1 cellular context compared by ENCODE assay signal in the genomic region with DNA sequence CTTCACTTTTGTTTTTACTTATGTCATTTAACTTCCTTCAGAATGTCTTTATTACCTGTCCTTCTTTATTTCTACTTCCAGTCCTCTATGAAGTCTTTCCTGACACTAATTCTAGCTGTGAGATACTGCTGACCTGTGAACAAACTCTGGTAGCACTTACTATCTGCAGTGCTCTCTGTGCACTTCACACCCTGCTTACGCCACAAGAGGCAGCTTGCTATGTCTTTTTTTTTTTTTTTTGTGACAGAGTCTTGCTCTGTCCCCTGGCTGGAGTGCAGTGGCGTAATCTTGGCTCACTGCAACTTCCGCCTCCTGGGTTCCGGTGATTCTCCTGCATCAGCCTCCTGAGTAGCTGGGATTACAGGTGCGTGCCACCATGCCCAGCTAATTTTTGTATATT.
TF ChIP-seq lines count a peak whose summit lies in the region.

No MANE protein-coding gene starts in this region.

TF ChIP-seq in HepG2, 621 proteins besides CTCF, POLR2A, EP300 and RAD21 (continued from another document and continues in another):
- TF ChIP-seq, protein P1, sequence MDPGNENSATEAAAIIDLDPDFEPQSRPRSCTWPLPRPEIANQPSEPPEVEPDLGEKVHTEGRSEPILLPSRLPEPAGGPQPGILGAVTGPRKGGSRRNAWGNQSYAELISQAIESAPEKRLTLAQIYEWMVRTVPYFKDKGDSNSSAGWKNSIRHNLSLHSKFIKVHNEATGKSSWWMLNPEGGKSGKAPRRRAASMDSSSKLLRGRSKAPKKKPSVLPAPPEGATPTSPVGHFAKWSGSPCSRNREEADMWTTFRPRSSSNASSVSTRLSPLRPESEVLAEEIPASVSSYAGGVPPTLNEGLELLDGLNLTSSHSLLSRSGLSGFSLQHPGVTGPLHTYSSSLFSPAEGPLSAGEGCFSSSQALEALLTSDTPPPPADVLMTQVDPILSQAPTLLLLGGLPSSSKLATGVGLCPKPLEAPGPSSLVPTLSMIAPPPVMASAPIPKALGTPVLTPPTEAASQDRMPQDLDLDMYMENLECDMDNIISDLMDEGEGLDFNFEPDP (CRISPR knock-in tag; conservative IDR thresholded peaks at IDR 0.05), result no peak
- no peak for TF ChIP-seq ZMYM2 (CRISPR knock-in tag; IDR thresholded peaks at IDR 0.05)
- TF ChIP-seq, protein P2, sequence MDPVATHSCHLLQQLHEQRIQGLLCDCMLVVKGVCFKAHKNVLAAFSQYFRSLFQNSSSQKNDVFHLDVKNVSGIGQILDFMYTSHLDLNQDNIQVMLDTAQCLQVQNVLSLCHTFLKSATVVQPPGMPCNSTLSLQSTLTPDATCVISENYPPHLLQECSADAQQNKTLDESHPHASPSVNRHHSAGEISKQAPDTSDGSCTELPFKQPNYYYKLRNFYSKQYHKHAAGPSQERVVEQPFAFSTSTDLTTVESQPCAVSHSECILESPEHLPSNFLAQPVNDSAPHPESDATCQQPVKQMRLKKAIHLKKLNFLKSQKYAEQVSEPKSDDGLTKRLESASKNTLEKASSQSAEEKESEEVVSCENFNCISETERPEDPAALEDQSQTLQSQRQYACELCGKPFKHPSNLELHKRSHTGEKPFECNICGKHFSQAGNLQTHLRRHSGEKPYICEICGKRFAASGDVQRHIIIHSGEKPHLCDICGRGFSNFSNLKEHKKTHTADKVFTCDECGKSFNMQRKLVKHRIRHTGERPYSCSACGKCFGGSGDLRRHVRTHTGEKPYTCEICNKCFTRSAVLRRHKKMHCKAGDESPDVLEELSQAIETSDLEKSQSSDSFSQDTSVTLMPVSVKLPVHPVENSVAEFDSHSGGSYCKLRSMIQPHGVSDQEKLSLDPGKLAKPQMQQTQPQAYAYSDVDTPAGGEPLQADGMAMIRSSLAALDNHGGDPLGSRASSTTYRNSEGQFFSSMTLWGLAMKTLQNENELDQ (CRISPR knock-in tag; IDR thresholded peaks at IDR 0.05; ENCODE audit: borderline replicate concordance), result no peak
- TF ChIP-seq, protein P3, sequence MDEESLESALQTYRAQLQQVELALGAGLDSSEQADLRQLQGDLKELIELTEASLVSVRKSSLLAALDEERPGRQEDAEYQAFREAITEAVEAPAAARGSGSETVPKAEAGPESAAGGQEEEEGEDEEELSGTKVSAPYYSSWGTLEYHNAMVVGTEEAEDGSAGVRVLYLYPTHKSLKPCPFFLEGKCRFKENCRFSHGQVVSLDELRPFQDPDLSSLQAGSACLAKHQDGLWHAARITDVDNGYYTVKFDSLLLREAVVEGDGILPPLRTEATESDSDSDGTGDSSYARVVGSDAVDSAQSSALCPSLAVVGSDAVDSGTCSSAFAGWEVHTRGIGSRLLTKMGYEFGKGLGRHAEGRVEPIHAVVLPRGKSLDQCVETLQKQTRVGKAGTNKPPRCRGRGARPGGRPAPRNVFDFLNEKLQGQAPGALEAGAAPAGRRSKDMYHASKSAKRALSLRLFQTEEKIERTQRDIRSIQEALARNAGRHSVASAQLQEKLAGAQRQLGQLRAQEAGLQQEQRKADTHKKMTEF (CRISPR knock-in tag; IDR thresholded peaks at IDR 0.05), result no peak
- TF ChIP-seq, protein P4, sequence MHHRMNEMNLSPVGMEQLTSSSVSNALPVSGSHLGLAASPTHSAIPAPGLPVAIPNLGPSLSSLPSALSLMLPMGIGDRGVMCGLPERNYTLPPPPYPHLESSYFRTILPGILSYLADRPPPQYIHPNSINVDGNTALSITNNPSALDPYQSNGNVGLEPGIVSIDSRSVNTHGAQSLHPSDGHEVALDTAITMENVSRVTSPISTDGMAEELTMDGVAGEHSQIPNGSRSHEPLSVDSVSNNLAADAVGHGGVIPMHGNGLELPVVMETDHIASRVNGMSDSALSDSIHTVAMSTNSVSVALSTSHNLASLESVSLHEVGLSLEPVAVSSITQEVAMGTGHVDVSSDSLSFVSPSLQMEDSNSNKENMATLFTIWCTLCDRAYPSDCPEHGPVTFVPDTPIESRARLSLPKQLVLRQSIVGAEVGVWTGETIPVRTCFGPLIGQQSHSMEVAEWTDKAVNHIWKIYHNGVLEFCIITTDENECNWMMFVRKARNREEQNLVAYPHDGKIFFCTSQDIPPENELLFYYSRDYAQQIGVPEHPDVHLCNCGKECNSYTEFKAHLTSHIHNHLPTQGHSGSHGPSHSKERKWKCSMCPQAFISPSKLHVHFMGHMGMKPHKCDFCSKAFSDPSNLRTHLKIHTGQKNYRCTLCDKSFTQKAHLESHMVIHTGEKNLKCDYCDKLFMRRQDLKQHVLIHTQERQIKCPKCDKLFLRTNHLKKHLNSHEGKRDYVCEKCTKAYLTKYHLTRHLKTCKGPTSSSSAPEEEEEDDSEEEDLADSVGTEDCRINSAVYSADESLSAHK (CRISPR knock-in tag; IDR thresholded peaks at IDR 0.05; ENCODE audit: borderline replicate concordance), result no peak
- TF ChIP-seq, protein P5, sequence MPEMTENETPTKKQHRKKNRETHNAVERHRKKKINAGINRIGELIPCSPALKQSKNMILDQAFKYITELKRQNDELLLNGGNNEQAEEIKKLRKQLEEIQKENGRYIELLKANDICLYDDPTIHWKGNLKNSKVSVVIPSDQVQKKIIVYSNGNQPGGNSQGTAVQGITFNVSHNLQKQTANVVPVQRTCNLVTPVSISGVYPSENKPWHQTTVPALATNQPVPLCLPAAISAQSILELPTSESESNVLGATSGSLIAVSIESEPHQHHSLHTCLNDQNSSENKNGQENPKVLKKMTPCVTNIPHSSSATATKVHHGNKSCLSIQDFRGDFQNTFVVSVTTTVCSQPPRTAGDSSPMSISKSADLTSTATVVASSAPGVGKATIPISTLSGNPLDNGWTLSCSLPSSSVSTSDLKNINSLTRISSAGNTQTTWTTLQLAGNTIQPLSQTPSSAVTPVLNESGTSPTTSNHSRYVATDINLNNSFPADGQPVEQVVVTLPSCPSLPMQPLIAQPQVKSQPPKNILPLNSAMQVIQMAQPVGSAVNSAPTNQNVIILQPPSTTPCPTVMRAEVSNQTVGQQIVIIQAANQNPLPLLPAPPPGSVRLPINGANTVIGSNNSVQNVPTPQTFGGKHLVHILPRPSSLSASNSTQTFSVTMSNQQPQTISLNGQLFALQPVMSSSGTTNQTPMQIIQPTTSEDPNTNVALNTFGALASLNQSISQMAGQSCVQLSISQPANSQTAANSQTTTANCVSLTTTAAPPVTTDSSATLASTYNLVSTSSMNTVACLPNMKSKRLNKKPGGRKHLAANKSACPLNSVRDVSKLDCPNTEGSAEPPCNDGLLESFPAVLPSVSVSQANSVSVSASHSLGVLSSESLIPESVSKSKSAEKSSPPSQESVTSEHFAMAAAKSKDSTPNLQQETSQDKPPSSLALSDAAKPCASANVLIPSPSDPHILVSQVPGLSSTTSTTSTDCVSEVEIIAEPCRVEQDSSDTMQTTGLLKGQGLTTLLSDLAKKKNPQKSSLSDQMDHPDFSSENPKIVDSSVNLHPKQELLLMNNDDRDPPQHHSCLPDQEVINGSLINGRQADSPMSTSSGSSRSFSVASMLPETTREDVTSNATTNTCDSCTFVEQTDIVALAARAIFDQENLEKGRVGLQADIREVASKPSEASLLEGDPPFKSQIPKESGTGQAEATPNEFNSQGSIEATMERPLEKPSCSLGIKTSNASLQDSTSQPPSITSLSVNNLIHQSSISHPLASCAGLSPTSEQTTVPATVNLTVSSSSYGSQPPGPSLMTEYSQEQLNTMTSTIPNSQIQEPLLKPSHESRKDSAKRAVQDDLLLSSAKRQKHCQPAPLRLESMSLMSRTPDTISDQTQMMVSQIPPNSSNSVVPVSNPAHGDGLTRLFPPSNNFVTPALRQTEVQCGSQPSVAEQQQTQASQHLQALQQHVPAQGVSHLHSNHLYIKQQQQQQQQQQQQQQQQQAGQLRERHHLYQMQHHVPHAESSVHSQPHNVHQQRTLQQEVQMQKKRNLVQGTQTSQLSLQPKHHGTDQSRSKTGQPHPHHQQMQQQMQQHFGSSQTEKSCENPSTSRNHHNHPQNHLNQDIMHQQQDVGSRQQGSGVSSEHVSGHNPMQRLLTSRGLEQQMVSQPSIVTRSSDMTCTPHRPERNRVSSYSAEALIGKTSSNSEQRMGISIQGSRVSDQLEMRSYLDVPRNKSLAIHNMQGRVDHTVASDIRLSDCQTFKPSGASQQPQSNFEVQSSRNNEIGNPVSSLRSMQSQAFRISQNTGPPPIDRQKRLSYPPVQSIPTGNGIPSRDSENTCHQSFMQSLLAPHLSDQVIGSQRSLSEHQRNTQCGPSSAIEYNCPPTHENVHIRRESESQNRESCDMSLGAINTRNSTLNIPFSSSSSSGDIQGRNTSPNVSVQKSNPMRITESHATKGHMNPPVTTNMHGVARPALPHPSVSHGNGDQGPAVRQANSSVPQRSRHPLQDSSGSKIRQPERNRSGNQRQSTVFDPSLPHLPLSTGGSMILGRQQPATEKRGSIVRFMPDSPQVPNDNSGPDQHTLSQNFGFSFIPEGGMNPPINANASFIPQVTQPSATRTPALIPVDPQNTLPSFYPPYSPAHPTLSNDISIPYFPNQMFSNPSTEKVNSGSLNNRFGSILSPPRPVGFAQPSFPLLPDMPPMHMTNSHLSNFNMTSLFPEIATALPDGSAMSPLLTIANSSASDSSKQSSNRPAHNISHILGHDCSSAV (CRISPR knock-in tag; IDR thresholded peaks at IDR 0.05; ENCODE audit: borderline replicate concordance), result no peak
- TF ChIP-seq, protein P6, sequence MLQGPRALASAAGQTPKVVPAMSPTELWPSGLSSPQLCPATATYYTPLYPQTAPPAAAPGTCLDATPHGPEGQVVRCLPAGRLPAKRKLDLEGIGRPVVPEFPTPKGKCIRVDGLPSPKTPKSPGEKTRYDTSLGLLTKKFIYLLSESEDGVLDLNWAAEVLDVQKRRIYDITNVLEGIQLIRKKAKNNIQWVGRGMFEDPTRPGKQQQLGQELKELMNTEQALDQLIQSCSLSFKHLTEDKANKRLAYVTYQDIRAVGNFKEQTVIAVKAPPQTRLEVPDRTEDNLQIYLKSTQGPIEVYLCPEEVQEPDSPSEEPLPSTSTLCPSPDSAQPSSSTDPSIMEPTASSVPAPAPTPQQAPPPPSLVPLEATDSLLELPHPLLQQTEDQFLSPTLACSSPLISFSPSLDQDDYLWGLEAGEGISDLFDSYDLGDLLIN (CRISPR knock-in tag; IDR thresholded peaks at IDR 0.05; ENCODE audit: borderline replicate concordance), result no peak
- peak; percentile 32; the same call in 1 of the 2 replicates for TF ChIP-seq KDM1A (CRISPR knock-in tag; IDR thresholded peaks at IDR 0.05)
- TF ChIP-seq, protein P7, sequence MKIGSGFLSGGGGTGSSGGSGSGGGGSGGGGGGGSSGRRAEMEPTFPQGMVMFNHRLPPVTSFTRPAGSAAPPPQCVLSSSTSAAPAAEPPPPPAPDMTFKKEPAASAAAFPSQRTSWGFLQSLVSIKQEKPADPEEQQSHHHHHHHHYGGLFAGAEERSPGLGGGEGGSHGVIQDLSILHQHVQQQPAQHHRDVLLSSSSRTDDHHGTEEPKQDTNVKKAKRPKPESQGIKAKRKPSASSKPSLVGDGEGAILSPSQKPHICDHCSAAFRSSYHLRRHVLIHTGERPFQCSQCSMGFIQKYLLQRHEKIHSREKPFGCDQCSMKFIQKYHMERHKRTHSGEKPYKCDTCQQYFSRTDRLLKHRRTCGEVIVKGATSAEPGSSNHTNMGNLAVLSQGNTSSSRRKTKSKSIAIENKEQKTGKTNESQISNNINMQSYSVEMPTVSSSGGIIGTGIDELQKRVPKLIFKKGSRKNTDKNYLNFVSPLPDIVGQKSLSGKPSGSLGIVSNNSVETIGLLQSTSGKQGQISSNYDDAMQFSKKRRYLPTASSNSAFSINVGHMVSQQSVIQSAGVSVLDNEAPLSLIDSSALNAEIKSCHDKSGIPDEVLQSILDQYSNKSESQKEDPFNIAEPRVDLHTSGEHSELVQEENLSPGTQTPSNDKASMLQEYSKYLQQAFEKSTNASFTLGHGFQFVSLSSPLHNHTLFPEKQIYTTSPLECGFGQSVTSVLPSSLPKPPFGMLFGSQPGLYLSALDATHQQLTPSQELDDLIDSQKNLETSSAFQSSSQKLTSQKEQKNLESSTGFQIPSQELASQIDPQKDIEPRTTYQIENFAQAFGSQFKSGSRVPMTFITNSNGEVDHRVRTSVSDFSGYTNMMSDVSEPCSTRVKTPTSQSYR (CRISPR knock-in tag; IDR thresholded peaks at IDR 0.05; ENCODE audit: borderline replicate concordance), result no peak
- TF ChIP-seq KMT2A (CRISPR knock-in tag; IDR thresholded peaks at IDR 0.05), result 0 out of 2 replicates have a peak, but pooled peaks have one; percentile 31
- TF ChIP-seq CC2D1A (CRISPR knock-in tag; IDR thresholded peaks at IDR 0.05), result no peak
- peak; percentile 92 for TF ChIP-seq ZNF460 (CRISPR knock-in tag; IDR thresholded peaks at IDR 0.05; ENCODE audit: borderline replicate concordance)
- 0 out of 2 replicates have a peak, but pooled peaks have one; percentile 19 for TF ChIP-seq SOX13 (IDR thresholded peaks at IDR 0.05)
- peak in 1 of 2 experiments; percentile 45; a peak in 1 of 4 replicates for TF ChIP-seq SOX13 (CRISPR knock-in tag; conservative IDR thresholded peaks at IDR 0.05 in 1 of 2, IDR thresholded peaks at IDR 0.05 in 1 of 2)
- no peak for TF ChIP-seq ZFP1 (CRISPR knock-in tag; IDR thresholded peaks at IDR 0.05)
- TF ChIP-seq IRX3 (CRISPR knock-in tag; IDR thresholded peaks at IDR 0.05; ENCODE audit: borderline replicate concordance, low read depth), result no peak
- TF ChIP-seq, protein P8, sequence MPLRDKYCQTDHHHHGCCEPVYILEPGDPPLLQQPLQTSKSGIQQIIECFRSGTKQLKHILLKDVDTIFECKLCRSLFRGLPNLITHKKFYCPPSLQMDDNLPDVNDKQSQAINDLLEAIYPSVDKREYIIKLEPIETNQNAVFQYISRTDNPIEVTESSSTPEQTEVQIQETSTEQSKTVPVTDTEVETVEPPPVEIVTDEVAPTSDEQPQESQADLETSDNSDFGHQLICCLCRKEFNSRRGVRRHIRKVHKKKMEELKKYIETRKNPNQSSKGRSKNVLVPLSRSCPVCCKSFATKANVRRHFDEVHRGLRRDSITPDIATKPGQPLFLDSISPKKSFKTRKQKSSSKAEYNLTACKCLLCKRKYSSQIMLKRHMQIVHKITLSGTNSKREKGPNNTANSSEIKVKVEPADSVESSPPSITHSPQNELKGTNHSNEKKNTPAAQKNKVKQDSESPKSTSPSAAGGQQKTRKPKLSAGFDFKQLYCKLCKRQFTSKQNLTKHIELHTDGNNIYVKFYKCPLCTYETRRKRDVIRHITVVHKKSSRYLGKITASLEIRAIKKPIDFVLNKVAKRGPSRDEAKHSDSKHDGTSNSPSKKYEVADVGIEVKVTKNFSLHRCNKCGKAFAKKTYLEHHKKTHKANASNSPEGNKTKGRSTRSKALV (CRISPR knock-in tag; IDR thresholded peaks at IDR 0.05), result no peak
- no peak for TF ChIP-seq ZNF83 (CRISPR knock-in tag; IDR thresholded peaks at IDR 0.05; ENCODE audit: borderline replicate concordance)
